In the genomic region with DNA sequence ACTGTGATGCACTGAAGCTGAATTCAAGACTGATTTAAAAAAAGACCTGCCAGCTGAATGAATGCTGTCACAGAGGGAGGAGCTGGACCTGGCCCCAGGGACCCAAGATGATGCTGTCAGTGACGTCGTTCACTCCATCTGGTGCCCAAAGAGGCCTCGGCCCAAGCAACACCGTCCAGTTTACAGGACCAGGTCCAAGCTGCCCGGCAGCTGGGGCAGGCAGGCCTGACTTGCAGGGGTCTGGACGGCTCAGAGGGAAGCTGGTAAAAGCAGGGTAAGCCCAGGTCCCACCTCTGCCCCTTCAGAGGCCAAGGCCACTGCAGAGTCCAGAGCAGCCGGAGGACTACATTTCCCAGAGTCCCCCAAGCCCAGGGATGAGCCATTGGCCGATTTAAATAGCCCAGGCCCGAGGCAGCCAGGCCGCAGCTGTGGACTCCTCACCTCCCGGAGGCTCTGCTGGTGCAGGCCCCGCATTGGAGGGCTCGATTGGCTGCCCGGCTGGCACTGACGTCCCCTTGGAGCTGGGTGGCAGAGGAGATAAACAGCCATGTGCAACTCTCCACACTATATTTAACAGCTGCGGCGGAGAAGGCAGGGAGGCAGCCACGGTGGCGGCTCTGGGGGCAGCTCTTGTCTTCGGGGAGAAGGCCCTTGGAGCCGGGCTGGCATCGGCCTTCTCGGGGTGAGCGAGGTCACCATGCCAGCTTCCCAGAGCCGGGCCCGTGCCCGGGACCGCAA, we compare ENCODE assay signal across 8 cellular contexts. TPM values are rescaled to one million over a fixed set of nuclear protein-coding genes. Genes with fewer than 3 reads are reported as not detected.
DNase-seq lines count a peak whose midpoint lies in the region; ATAC-seq, FAIRE-seq and TF ChIP-seq lines count a peak whose summit lies in the region.

A gene (plus strand): TSS at position 423 of the 738 bp plus-strand sequence. CDS start 275 bp downstream, at position 698.

- peak; percentile 97 for ATAC-seq in GM23338

- no peak within 1 kb of the TSS for H3K27ac ChIP-seq in GM23338 (ENCODE audit: low read depth)

- TF ChIP-seq CTCF in GM23338 (conservative IDR thresholded peaks at IDR 0.05; ENCODE audit: low read depth in 2 of 2) (no peak), Calu3 (IDR thresholded peaks at IDR 0.05; ENCODE audit: unreplicated experiment) (no peak), lower leg skin (IDR thresholded peaks at IDR 0.05) (no peak)

- no TSS peak for BruUV-seq in Calu3 (replicated peaks; lab: Mats Ljungman, UMichigan)

- H3K36me3 Mint-ChIP-seq in GM23338 (ENCODE audit: low read depth), result no peaks in the 10 kb centered on the region
- H3K36me3 Mint-ChIP-seq in Calu3 (ENCODE audit: insufficient read depth, unreplicated experiment), result no peaks in the 10 kb centered on the region

- H3K27ac Mint-ChIP-seq in GM23338 (no peak within 1 kb of the TSS), Calu3 (ENCODE audit: unreplicated experiment) (no peak within 1 kb of the TSS)

- peak within 1 kb of the TSS; percentile 95 for H2AFZ ChIP-seq in GM23338

- DNase-seq in GM23338 (ENCODE audit: low spot score) (peak; percentile 84), SK-N-DZ (ENCODE audit: low spot score) (peak; percentile 81), frontal cortex (ENCODE audit: low spot score in 2 of 2) (peak; percentile 84 to 87), nucleus accumbens (lab: John Stamatoyannopoulos, UW) (peak; percentile 33 to 91 (median 77)), Calu3 (no peak), NCI-H2107 (lab: John Stamatoyannopoulos, UW) (no peak), lower leg skin (ENCODE audit: low spot score in 2 of 2) (no peak)
- DNase-seq in activated CD4-positive, CD25-positive, alpha-beta regulatory T cell treated with anti-CD3 and anti-CD28 coated beads, Interleukin-2, amount 50 U/mL, for 72 hours, result no peak

- H3F3A ChIP-seq in GM23338 (replicated peaks; ENCODE audit: low read depth), result 0 out of 2 replicates have a peak, but pooled peaks cover 4% of the 10 kb centered on the region

- no peaks in the 10 kb centered on the region; the same call in 1 of the 2 replicates for H3K4me1 ChIP-seq in GM23338 (ENCODE audit: insufficient read depth)

- intact Hi-C loops in Calu3 (cut with micrococcal nuclease; ENCODE audit: unreplicated experiment), result no loop called here
- intact Hi-C loops in lower leg skin (cut with DNase I; ENCODE audit: low total_unique reads), result no loop called here

- no peaks in the 10 kb centered on the region for H3K27me3 ChIP-seq in GM23338 (ENCODE audit: insufficient read depth)

- H3K36me3 ChIP-seq in GM23338 (ENCODE audit: insufficient read depth), result no peaks in the 10 kb centered on the region

- H4K20me1 ChIP-seq in GM23338 (replicated peaks; ENCODE audit: insufficient read depth), result no peaks in the 10 kb centered on the region

- TF ChIP-seq POLR2A in lower leg skin (IDR thresholded peaks at IDR 0.05), result no peak

- no peaks in the 10 kb centered on the region for H3K79me2 ChIP-seq in GM23338 (replicated peaks; ENCODE audit: insufficient read depth)

- WGBS in lower leg skin, 2 donors, result 62 to 67% methylated on average over 17 to 18 of the region's 28 CpGs

- H3K9me3 Mint-ChIP-seq in GM23338, result no peaks in the 10 kb centered on the region
- no peaks in the 10 kb centered on the region for H3K9me3 Mint-ChIP-seq in Calu3 (ENCODE audit: low read depth, unreplicated experiment)

- H3K4me1 Mint-ChIP-seq in GM23338 (peaks cover 16% of the 10 kb centered on the region), Calu3 (ENCODE audit: low read depth, unreplicated experiment) (no peaks in the 10 kb centered on the region)

- H3K4me2 ChIP-seq in GM23338, result 0 out of 2 replicates have a peak within 1 kb of the TSS, but pooled peaks have one; percentile 8

- no peak for FAIRE-seq in frontal cortex (lab: Jason Lieb, UNC)

- peaks cover 14% of the 10 kb centered on the region for H3K27me3 Mint-ChIP-seq in GM23338 (ENCODE audit: insufficient read depth, low read depth, poor library complexity)
- H3K27me3 Mint-ChIP-seq in Calu3 (ENCODE audit: unreplicated experiment), result peaks cover 31% of the 10 kb centered on the region

- H3K4me3 ChIP-seq in GM23338, result no peak within 1 kb of the TSS
- H3K4me3 ChIP-seq in lower leg skin (ENCODE audit: low read depth, poor library complexity, severe bottlenecking), result no peak within 1 kb of the TSS

- H3K9me2 ChIP-seq in GM23338 (ENCODE audit: insufficient read depth), result no peaks in the 10 kb centered on the region

- CTCF ChIA-PET in Calu3 (lab: Charles Lee), result no interaction called here

- H3K4me3 Mint-ChIP-seq in GM23338 (peak within 1 kb of the TSS; percentile 54; the same call in 2 of the 3 replicates), Calu3 (ENCODE audit: low read depth, unreplicated experiment) (no peak within 1 kb of the TSS)

TF ChIP-seq in GM23338, 12 proteins besides CTCF, POLR2A, EP300 and RAD21:
- no peak for TF ChIP-seq POLR2AphosphoS5 (IDR thresholded peaks at IDR 0.05; ENCODE audit: low read depth)
- TF ChIP-seq NANOG (IDR thresholded peaks at IDR 0.05; ENCODE audit: borderline replicate concordance), result no peak
- TF ChIP-seq, protein P1, sequence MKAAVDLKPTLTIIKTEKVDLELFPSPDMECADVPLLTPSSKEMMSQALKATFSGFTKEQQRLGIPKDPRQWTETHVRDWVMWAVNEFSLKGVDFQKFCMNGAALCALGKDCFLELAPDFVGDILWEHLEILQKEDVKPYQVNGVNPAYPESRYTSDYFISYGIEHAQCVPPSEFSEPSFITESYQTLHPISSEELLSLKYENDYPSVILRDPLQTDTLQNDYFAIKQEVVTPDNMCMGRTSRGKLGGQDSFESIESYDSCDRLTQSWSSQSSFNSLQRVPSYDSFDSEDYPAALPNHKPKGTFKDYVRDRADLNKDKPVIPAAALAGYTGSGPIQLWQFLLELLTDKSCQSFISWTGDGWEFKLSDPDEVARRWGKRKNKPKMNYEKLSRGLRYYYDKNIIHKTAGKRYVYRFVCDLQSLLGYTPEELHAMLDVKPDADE (IDR thresholded peaks at IDR 0.05), result peak; percentile 58; the same call in 1 of the 2 replicates

RNA-seq across cellular contexts. Expression of the gene that starts here (rescaled TPM):
- 2.4 and 4.4 TPM in 2 replicates for total RNA-seq in GM23338 (2014; rRNA removed; shearing (Covaris generic))
- polyA plus RNA-seq in GM23338 (2016; fragmentation: Nextera tagmentation; extraction: Ambion mirVana), result 1.6 and 2.0 TPM in 2 replicates
- 4.8 and 7.3 TPM in 2 replicates for polyA plus RNA-seq in SK-N-DZ (2014; cell fraction: cytosol; rRNA removed)
- polyA plus RNA-seq in SK-N-DZ (2014; cell fraction: nucleus; rRNA removed), result 6.4 and 9.9 TPM in 2 replicates
- 6.1 TPM for total RNA-seq in frontal cortex
- not detected in 2 replicates for total RNA-seq in Calu3 (2022)
- total RNA-seq in lower leg skin, result 1 to 10 TPM in 2 of 4 donors, under 1 TPM in 1, not detected in 1; 0.27 to 2.6 (median 1.1) TPM

Comparison
In these comparisons a context has a peak if more than half of its experiments do, and no peak if none do; other contexts are left out.
1. DNase-seq: peak in GM23338 (single experiment), SK-N-DZ (single experiment), frontal cortex (2 of 2) and nucleus accumbens (56 of 56); none in Calu3 (single experiment), NCI-H2107 (single experiment), lower leg skin (0 of 2) and activated CD4-positive, CD25-positive, alpha-beta regulatory T cell treated with anti-CD3 and anti-CD28 coated beads, Interleukin-2, amount 50 U/mL, for 72 hours (single experiment).